25 cellular contexts compared by ENCODE assay signal in genomic region chr3:64072111-64072510, GRCh38. TPM values are rescaled to one million over a fixed set of nuclear protein-coding genes. Genes with fewer than 3 reads are reported as not detected.
A peak's percentile ranks its signal among the peaks of the same experiment; 100 is the strongest.
DNase-seq lines count a peak whose midpoint lies in the region; ATAC-seq, FAIRE-seq and TF ChIP-seq lines count a peak whose summit lies in the region.
"Had no signal": no experiment of that assay in that cellular context is flagged by ENCODE, and none has a peak within 500 bp of the region (broad histone marks: within the 10 kb centered on the region; RNA-seq: fewer than 3 reads in every experiment).

No MANE protein-coding gene starts in this region.

- H3K4me2 ChIP-seq in smooth muscle cell (no peak overlapping the region), PC-9 (no peak overlapping the region)
- H3K4me2 ChIP-seq: BLaER1, GM23338 had no signal

- BruUV-seq in PC-9 (replicated peaks; lab: Mats Ljungman, UMichigan), result no TSS peak

- H3K9me3 ChIP-seq in right atrium auricular region (no peaks in the 10 kb centered on the region), smooth muscle cell (replicated peaks; ENCODE audit: low read depth) (no peaks in the 10 kb centered on the region), PC-9 (ENCODE audit: insufficient read depth, low read depth) (no peaks in the 10 kb centered on the region)
- H3K9me3 ChIP-seq: Peyer's patch had no signal

- WGBS in smooth muscle cell (ENCODE audit: low lambda C conversion rate), result 91% methylated on average over 2 of the region's 2 CpGs

- peak; percentile 13 for FAIRE-seq in bronchial epithelial cell (lab: Jason Lieb, UNC)
- FAIRE-seq: GM12892, K562 had no signal

- H3K4me3 ChIP-seq in right atrium auricular region (no peak overlapping the region), bronchial epithelial cell (ENCODE audit: low read depth, low read length) (no peak overlapping the region), smooth muscle cell (no peak overlapping the region), PC-9 (no peak overlapping the region)
- H3K4me3 ChIP-seq: BLaER1, GM23338, K562, Peyer's patch had no signal

- no peaks in the 10 kb centered on the region for H3K9me2 ChIP-seq in PC-9 (ENCODE audit: insufficient read depth)

- ATAC-seq in left ventricle myocardium superior, result peak; percentile 40
- ATAC-seq: GM23338, K562 had no signal

- H3K27me3 ChIP-seq in right atrium auricular region, result no peaks in the 10 kb centered on the region
- H3K27me3 ChIP-seq in bronchial epithelial cell (ENCODE audit: control insufficient read depth, insufficient read depth, low read length), result no peaks in the 10 kb centered on the region
- H3K27me3 ChIP-seq in smooth muscle cell (ENCODE audit: low read depth), result no peaks in the 10 kb centered on the region
- H3K27me3 ChIP-seq in PC-9 (ENCODE audit: insufficient read depth, low read depth), result no peaks in the 10 kb centered on the region
- H3K27me3 ChIP-seq: BLaER1, Peyer's patch had no signal

- intact Hi-C loops in left ventricle myocardium superior (cut with micrococcal nuclease), result no loop called here
- intact Hi-C loops in PC-9 (cut with micrococcal nuclease; ENCODE audit: unreplicated experiment), result no loop called here

- no peak for TF ChIP-seq CTCF in right atrium auricular region (IDR thresholded peaks at IDR 0.05)
- no peak for TF ChIP-seq CTCF in bronchial epithelial cell (IDR thresholded peaks at IDR 0.05; ENCODE audit: insufficient read depth, low read length, severe bottlenecking)
- TF ChIP-seq CTCF in smooth muscle cell (IDR thresholded peaks at IDR 0.05; ENCODE audit: borderline replicate concordance, insufficient read depth, poor library complexity, severe bottlenecking), result no peak
- no peak for TF ChIP-seq CTCF in PC-9 (conservative IDR thresholded peaks at IDR 0.05)

- H2AFZ ChIP-seq in smooth muscle cell (ENCODE audit: low read depth), result peak overlapping the region; percentile 25
- no peak overlapping the region for H2AFZ ChIP-seq in PC-9
- H2AFZ ChIP-seq: GM23338 had no signal

- POLR2A ChIA-PET in PC-9 (lab: Charles Lee; ENCODE audit: unreplicated experiment), result no interaction called here

- H3K36me3 ChIP-seq in right atrium auricular region (no peaks in the 10 kb centered on the region), bronchial epithelial cell (ENCODE audit: control insufficient read depth, insufficient read depth, low read length) (no peaks in the 10 kb centered on the region), smooth muscle cell (ENCODE audit: low read depth) (no peaks in the 10 kb centered on the region), PC-9 (ENCODE audit: low read depth) (no peaks in the 10 kb centered on the region)
- H3K36me3 ChIP-seq: BLaER1, Peyer's patch had no signal

- CTCF ChIA-PET in PC-9 (lab: Charles Lee), result no interaction called here

- H4K20me1 ChIP-seq in smooth muscle cell (ENCODE audit: low read depth), result no peaks in the 10 kb centered on the region
- H4K20me1 ChIP-seq in PC-9 (ENCODE audit: insufficient read depth), result no peaks in the 10 kb centered on the region
- H4K20me1 ChIP-seq: BLaER1 had no signal

- no peak overlapping the region for H3K27ac ChIP-seq in right atrium auricular region
- no peak overlapping the region for H3K27ac ChIP-seq in smooth muscle cell (ENCODE audit: low read depth)
- H3K27ac ChIP-seq in PC-9, result no peak overlapping the region
- H3K27ac ChIP-seq: BLaER1, Peyer's patch had no signal

- H3K4me1 ChIP-seq in right atrium auricular region, result peaks cover 0 to 10% of the 10 kb centered on the region in 2 donors
- H3K4me1 ChIP-seq in smooth muscle cell (ENCODE audit: low read depth), result no peaks in the 10 kb centered on the region
- H3K4me1 ChIP-seq in PC-9 (replicated peaks; ENCODE audit: insufficient read depth), result no peaks in the 10 kb centered on the region
- H3K4me1 ChIP-seq: BLaER1, Peyer's patch had no signal

- no peaks in the 10 kb centered on the region for H3K79me2 ChIP-seq in smooth muscle cell (ENCODE audit: low read depth)
- no peaks in the 10 kb centered on the region for H3K79me2 ChIP-seq in PC-9 (ENCODE audit: low read depth)

- H3F3A ChIP-seq in smooth muscle cell (ENCODE audit: low read depth) (peaks cover 4% of the 10 kb centered on the region), PC-9 (ENCODE audit: insufficient read depth, low read depth) (no peaks in the 10 kb centered on the region)

- DNase-seq in left ventricle myocardium superior, result no peak
- DNase-seq in right atrium auricular region (ENCODE audit: low spot score), result no peak
- no peak for DNase-seq in bronchial epithelial cell (ENCODE audit: low read depth)
- DNase-seq in midbrain (lab: John Stamatoyannopoulos, UW), result peak; percentile 48
- DNase-seq in smooth muscle cell (lab: John Stamatoyannopoulos, UW; ENCODE audit: unreplicated experiment), result no peak
- DNase-seq in inferior parietal cortex (ENCODE audit: extremely low spot score), result no peak
- DNase-seq in DMS53 (lab: John Stamatoyannopoulos, UW), result no peak
- no peak for DNase-seq in PC-9
- DNase-seq: CD4-positive, alpha-beta T cell; COR-L47; DND-41; HCEC 1CT; MM.1S; NCI-H1048; NCI-H1417 treated with DMSO at 0.1 percent for 48 hours; NCI-H187; NCI-H345; NCI-H524; NCI-H774; NK-92 treated with Interleukin-12 subunit alpha and Interleukin-12 subunit beta, amount 100 ng/mL, for 24 hours; Peyer's patch had no signal

- no peak overlapping the region for H3K9ac ChIP-seq in smooth muscle cell (ENCODE audit: low read depth)
- H3K9ac ChIP-seq: BLaER1 had no signal

RNA-seq across cellular contexts. Expression of gene PSMD6, which starts 48.8 kb away (rescaled TPM):
- total RNA-seq in left ventricle myocardium superior, result 70.7 TPM
- total RNA-seq in right atrium auricular region, result 10 to 100 TPM; 48.2 to 74.5 TPM
- total RNA-seq in bronchial epithelial cell, result 52.9 and 82.2 TPM in 2 replicates
- total RNA-seq in smooth muscle cell, result 109 and 113 TPM in 2 replicates
- 116 and 119 TPM in 2 replicates for polyA plus RNA-seq in smooth muscle cell
- 52.0 and 68.8 TPM in 2 replicates for total RNA-seq in PC-9 (2021)
